2 cellular contexts compared by ENCODE assay signal in the genomic region with DNA sequence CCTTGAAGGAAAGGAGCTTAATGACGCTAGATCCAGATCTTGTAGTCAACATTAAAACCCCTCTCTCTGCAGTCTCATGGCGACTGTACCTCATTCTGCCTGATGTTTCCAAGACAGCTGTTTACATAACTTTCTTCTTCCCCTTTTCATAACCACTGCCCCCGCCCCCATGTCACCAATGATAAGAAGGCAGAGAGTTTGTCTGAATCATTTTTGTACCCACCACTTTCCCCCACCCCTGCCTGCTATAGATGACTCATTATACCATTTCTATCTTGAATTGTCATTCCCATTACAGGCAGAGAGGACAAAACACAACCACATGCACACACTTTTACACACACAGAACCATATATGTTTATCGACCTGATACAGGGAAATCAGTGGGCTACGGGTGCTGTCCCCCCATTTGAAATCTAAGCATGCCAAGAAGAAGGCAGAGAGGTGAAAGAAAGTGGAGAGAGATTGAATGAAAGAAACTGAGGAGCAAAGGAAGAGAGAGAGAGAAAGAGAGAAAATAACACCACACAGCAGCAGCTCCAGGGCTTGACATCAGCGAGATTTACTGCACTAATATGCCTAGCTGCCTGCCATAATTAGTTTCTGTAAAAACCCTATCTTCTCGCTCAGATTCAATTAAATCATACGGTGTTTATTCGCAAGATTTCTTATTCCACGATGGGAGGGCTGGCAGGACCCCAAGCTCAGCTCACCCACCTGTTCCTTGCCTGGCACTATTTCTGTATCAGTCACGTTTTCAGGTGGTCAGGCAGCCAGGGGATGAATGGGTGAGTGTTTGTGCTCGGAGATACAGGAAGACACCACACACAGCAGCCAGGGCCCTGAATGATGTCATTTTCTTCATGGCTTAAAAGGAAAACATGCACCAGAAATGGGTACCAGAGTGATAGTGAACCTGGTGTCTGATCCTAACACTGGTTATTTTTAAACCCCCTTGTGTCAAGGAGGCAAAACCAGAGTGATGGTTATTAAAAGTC.
TF ChIP-seq lines count a peak whose summit lies in the region.

No MANE protein-coding gene starts in this region.

TF ChIP-seq in SK-N-SH, 30 proteins besides CTCF, POLR2A, EP300 and RAD21 (continued from another document and continues in another):
- TF ChIP-seq FOSL2 (IDR thresholded peaks at IDR 0.05; ENCODE audit: borderline replicate concordance, low read depth) (peak; percentile 84), IRF3 (IDR thresholded peaks at IDR 0.05; ENCODE audit: low read depth, low read length) (no peak), MEF2A (IDR thresholded peaks at IDR 0.05; ENCODE audit: borderline replicate concordance, low read depth) (no peak), MAX (IDR thresholded peaks at IDR 0.05; ENCODE audit: low read depth) (no peak), FOXJ3 (CRISPR knock-in tag; IDR thresholded peaks at IDR 0.05) (no peak), ZBTB33 (IDR thresholded peaks at IDR 0.05; ENCODE audit: borderline replicate concordance, low read depth) (no peak), ELF1 (IDR thresholded peaks at IDR 0.05) (no peak), RCOR1 (IDR thresholded peaks at IDR 0.05; ENCODE audit: low read length) (peak; percentile 8; the same call in 1 of the 2 replicates), SIN3A (IDR thresholded peaks at IDR 0.05; ENCODE audit: borderline replicate concordance, low read depth, low read length) (no peak), RXRA (IDR thresholded peaks at IDR 0.05; ENCODE audit: borderline replicate concordance, low read depth) (no peak), USF2 (IDR thresholded peaks at IDR 0.05; ENCODE audit: borderline replicate concordance, low read depth, low read length) (no peak), NFIC (IDR thresholded peaks at IDR 0.05; ENCODE audit: borderline replicate concordance) (no peak), SMC3 (IDR thresholded peaks at IDR 0.05; ENCODE audit: low read depth, low read length) (no peak), TAF1 (IDR thresholded peaks at IDR 0.05; ENCODE audit: borderline replicate concordance, low read depth, low read length) (no peak), TCF12 (IDR thresholded peaks at IDR 0.05) (peak; percentile 22; the same call in 1 of the 2 replicates), MXI1 (IDR thresholded peaks at IDR 0.05; ENCODE audit: low read depth, low read length) (no peak), EZH2phosphoT487 (IDR thresholded peaks at IDR 0.05; ENCODE audit: borderline replicate concordance, low read depth) (no peak), NRF1 (IDR thresholded peaks at IDR 0.05; ENCODE audit: low read depth, low read length) (no peak), GABPA (IDR thresholded peaks at IDR 0.05; ENCODE audit: low read depth) (no peak)
- TF ChIP-seq, protein P1, sequence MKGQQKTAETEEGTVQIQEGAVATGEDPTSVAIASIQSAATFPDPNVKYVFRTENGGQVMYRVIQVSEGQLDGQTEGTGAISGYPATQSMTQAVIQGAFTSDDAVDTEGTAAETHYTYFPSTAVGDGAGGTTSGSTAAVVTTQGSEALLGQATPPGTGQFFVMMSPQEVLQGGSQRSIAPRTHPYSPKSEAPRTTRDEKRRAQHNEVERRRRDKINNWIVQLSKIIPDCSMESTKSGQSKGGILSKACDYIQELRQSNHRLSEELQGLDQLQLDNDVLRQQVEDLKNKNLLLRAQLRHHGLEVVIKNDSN (IDR thresholded peaks at IDR 0.05; ENCODE audit: borderline replicate concordance, low read depth) = no peak

TF ChIP-seq in WTC11, 78 proteins besides CTCF, POLR2A, EP300 and RAD21 (continued from another document):
- TF ChIP-seq STAT6 (CRISPR knock-in tag; conservative IDR thresholded peaks at IDR 0.05; ENCODE audit: low read depth) = no peak
- TF ChIP-seq FOXP1 (CRISPR knock-in tag; IDR thresholded peaks at IDR 0.05; ENCODE audit: borderline replicate concordance) = no peak
- TF ChIP-seq E2F4 (CRISPR knock-in tag; IDR thresholded peaks at IDR 0.05; ENCODE audit: borderline replicate concordance, low read depth) = no peak
